ENCODE assay signal across 16 cellular contexts in the genomic region with DNA sequence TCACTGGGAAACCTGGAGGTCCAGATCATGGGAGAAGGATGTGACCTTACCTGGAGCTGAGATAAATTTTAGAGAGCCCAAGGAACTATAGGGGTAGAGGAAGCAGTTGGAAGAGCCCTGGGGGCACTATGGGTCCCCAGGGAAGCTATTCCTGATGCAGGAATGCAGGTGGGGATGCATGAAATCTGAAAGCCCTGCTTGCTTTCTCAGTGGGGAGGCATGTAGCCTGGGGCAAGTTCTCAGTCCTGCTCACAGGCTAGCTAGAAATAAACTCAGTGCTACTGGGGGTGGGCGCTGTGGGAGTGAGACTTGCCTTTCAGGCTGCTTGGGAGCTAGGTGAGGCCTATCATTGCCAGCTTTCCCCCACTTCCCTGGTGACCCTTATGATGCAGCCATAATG.
DNase-seq lines count a peak whose midpoint lies in the region; ATAC-seq and TF ChIP-seq lines count a peak whose summit lies in the region.
"Had no signal": no experiment of that assay in that cellular context is flagged by ENCODE, and none has a peak within 500 bp of the region (broad histone marks: within the 10 kb centered on the region; RNA-seq: fewer than 3 reads in every experiment).

No MANE protein-coding gene starts in this region.

- no peak overlapping the region for H3K56ac ChIP-seq in H9 (ENCODE audit: insufficient read length, low read depth, low read length)

- no peaks in the 10 kb centered on the region for H3K79me2 ChIP-seq in H9 (ENCODE audit: insufficient read depth, low read length)
- no peaks in the 10 kb centered on the region for H3K79me2 ChIP-seq in trophoblast cell (ENCODE audit: control insufficient read depth, insufficient read depth, low read length, poor library complexity)

- H3K18ac ChIP-seq in H9 (ENCODE audit: insufficient read length, low read depth, low read length) (no peak overlapping the region), trophoblast cell (ENCODE audit: low read length) (no peak overlapping the region)

- no peak overlapping the region for H3K4me3 ChIP-seq in trophoblast cell (ENCODE audit: low read depth, low read length)
- H3K4me3 ChIP-seq: MG63, SJSA1 had no signal

- H2BK12ac ChIP-seq in H9 (ENCODE audit: insufficient read length, low read depth, low read length) (no peak overlapping the region), trophoblast cell (ENCODE audit: low read length) (no peak overlapping the region)

- H4K5ac ChIP-seq in H9 (ENCODE audit: insufficient read length, low read depth, low read length), result no peak overlapping the region

- H2BK15ac ChIP-seq in H9 (ENCODE audit: low read depth, low read length), result no peak overlapping the region

- no peak overlapping the region for H2BK20ac ChIP-seq in H9 (ENCODE audit: low read depth, low read length, poor library complexity, severe bottlenecking)

- H3K27ac ChIP-seq in H9 (ENCODE audit: insufficient read length, low read depth, low read length) (no peak overlapping the region), trophoblast cell (ENCODE audit: low read depth, low read length) (no peak overlapping the region)
- H3K27ac ChIP-seq: C4-2B, SJSA1 had no signal

- no peak overlapping the region for H3K4me3 Mint-ChIP-seq in H9

- H3K27me3 Mint-ChIP-seq in H9 (ENCODE audit: low read depth), result no peaks in the 10 kb centered on the region

- no peaks in the 10 kb centered on the region for H3K23me2 ChIP-seq in H9 (ENCODE audit: insufficient read length, low read depth, low read length, poor library complexity, severe bottlenecking)

- no peak overlapping the region for H3K4ac ChIP-seq in H9 (ENCODE audit: low read depth, low read length)
- H3K4ac ChIP-seq in trophoblast cell (ENCODE audit: low read depth, low read length), result no peak overlapping the region

- H2BK5ac ChIP-seq in H9 (ENCODE audit: insufficient read length, low read length), result no peak overlapping the region
- H2BK5ac ChIP-seq in trophoblast cell (ENCODE audit: low read depth, low read length, poor library complexity), result no peak overlapping the region

- peaks cover 20 to 39% of the 10 kb centered on the region in 2 experiments for H3K4me1 Mint-ChIP-seq in H9

- H4K91ac ChIP-seq in H9 (ENCODE audit: insufficient read length, low read depth, low read length), result no peak overlapping the region
- no peak overlapping the region for H4K91ac ChIP-seq in trophoblast cell (ENCODE audit: low read depth, low read length)

- H3K27ac Mint-ChIP-seq in H9, result peak overlapping the region; percentile 50 to 86 (median 82); a peak in 4 of 7 replicates

- H3K23ac ChIP-seq in H9 (ENCODE audit: insufficient read length, low read depth, low read length), result no peak overlapping the region
- H3K23ac ChIP-seq in trophoblast cell (ENCODE audit: low read length), result no peak overlapping the region

- TF ChIP-seq CTCF in H9 (conservative IDR thresholded peaks at IDR 0.05), result no peak

- peak overlapping the region; percentile 48 for H4K12ac ChIP-seq in trophoblast cell (ENCODE audit: low read depth, low read length)

- H3K9ac ChIP-seq in H9 (ENCODE audit: extremely low read depth, insufficient read length, low read length) (no peak overlapping the region), trophoblast cell (ENCODE audit: low read length) (no peak overlapping the region)

- no peaks in the 10 kb centered on the region for H3K9me3 ChIP-seq in H9 (ENCODE audit: control insufficient read depth, low read depth, low read length)
- H3K9me3 ChIP-seq in trophoblast cell (ENCODE audit: insufficient read depth, low read depth, low read length), result no peaks in the 10 kb centered on the region
- H3K9me3 ChIP-seq: MG63, SJSA1 had no signal

- H2AK5ac ChIP-seq in H9 (ENCODE audit: insufficient read length, low read length) (no peak overlapping the region), trophoblast cell (ENCODE audit: low read length) (no peak overlapping the region)

- H3K14ac ChIP-seq in H9 (ENCODE audit: insufficient read depth, low read length) (no peak overlapping the region), trophoblast cell (ENCODE audit: low read length) (no peak overlapping the region)

- H3K36me3 ChIP-seq in trophoblast cell (ENCODE audit: control insufficient read depth in 1 of 2, insufficient read depth in 2 of 2, low read length in 2 of 2), result no peaks in the 10 kb centered on the region
- H3K36me3 ChIP-seq: MG63, SJSA1 had no signal

- H3K4me2 ChIP-seq in H9 (ENCODE audit: insufficient read depth, insufficient read length, low read length) (no peak overlapping the region), trophoblast cell (ENCODE audit: low read length) (no peak overlapping the region)

- H3K9me3 Mint-ChIP-seq in H9, result peaks cover 16 to 20% of the 10 kb centered on the region in 2 experiments

- H4K20me1 ChIP-seq in H9 (ENCODE audit: control insufficient read depth, insufficient read depth, insufficient read length), result no peaks in the 10 kb centered on the region

- no peak for ATAC-seq in GM18868 (IDR thresholded peaks at IDR 0.05; ENCODE audit: unreplicated experiment)

- no CpG with 5 or more reads among the region's 1 CpG for WGBS in H9 (ENCODE audit: extremely low coverage, insufficient read length, low lambda C conversion rate)
- WGBS in trophoblast cell (ENCODE audit: extremely low coverage, insufficient coverage, insufficient read length), result no CpG with 5 or more reads among the region's 1 CpG

- H3K27me3 ChIP-seq in H9 (ENCODE audit: insufficient read depth, low read length) (no peaks in the 10 kb centered on the region), trophoblast cell (ENCODE audit: insufficient read depth, low read length) (no peaks in the 10 kb centered on the region)
- H3K27me3 ChIP-seq: MG63, SJSA1 had no signal

- H3K4me1 ChIP-seq in H9 (ENCODE audit: insufficient read depth, low read length) (no peaks in the 10 kb centered on the region; the same call in 1 of the 2 replicates), trophoblast cell (ENCODE audit: control insufficient read depth in 1 of 2, insufficient read depth in 2 of 2, low read length in 2 of 2) (peaks cover 4% of the 10 kb centered on the region in 2 experiments)
- H3K4me1 ChIP-seq: SJSA1 had no signal

- no peak overlapping the region for H4K8ac ChIP-seq in H9 (replicated peaks; ENCODE audit: insufficient read length, low read depth, low read length)
- H4K8ac ChIP-seq in trophoblast cell (ENCODE audit: low read depth, low read length), result no peak overlapping the region

- no peak overlapping the region for H3T11ph ChIP-seq in H9 (ENCODE audit: low read length)

- peaks cover 6 to 32% (median 15%) of the 10 kb centered on the region in 3 experiments for H3K36me3 Mint-ChIP-seq in H9 (ENCODE audit: insufficient read depth in 1 of 3, low read depth in 3 of 3)

- no peaks in the 10 kb centered on the region for H3K79me1 ChIP-seq in H9 (ENCODE audit: insufficient read depth, low read depth, low read length, poor library complexity, severe bottlenecking)
- H3K79me1 ChIP-seq in trophoblast cell (ENCODE audit: low read length), result no peaks in the 10 kb centered on the region

- H2BK120ac ChIP-seq in H9 (ENCODE audit: low read depth, low read length, poor library complexity, severe bottlenecking), result no peak overlapping the region
- H2BK120ac ChIP-seq in trophoblast cell (ENCODE audit: insufficient read depth, low read length, poor library complexity), result peak overlapping the region; percentile 37

- H2AFZ ChIP-seq in H9 (ENCODE audit: low read length) (no peak overlapping the region), trophoblast cell (ENCODE audit: insufficient read depth, low read length, poor library complexity) (no peak overlapping the region)

- DNase-seq in H9, result peak; percentile 76
- DNase-seq in NCI-H69 (lab: John Stamatoyannopoulos, UW), result peak; percentile 41
- peak; percentile 38 for DNase-seq in iPS DF 4.7 (ENCODE audit: extremely low read depth, low spot score)
- DNase-seq in trophoblast cell, result peak; percentile 91 to 95
- no peak for DNase-seq in NCI-H2081 treated with DMSO at 0.1 percent for 48 hours (lab: John Stamatoyannopoulos, UW)
- DNase-seq in NCI-H2107 (lab: John Stamatoyannopoulos, UW), result no peak
- DNase-seq: GF-D8, HCEC 1CT, MG63, NCI-H187 treated with DMSO at 0.1 percent for 48 hours, NCI-H2227 treated with DMSO at 0.1 percent for 48 hours, NCI-H524 treated with DMSO at 0.1 percent for 48 hours, OCI-M1 had no signal

Comparison
In these comparisons a context has a peak if more than half of its experiments do, and no peak if none do; other contexts are left out.
1. DNase-seq: peak in H9 (single experiment), NCI-H69 (single experiment), iPS DF 4.7 (single experiment) and trophoblast cell (2 of 2); none in NCI-H2081 treated with DMSO at 0.1 percent for 48 hours (single experiment) and NCI-H2107 (single experiment).